1 cellular context compared by ENCODE assay signal in genomic region chr7:20237464-20238267, GRCh38.
TF ChIP-seq lines count a peak whose summit lies in the region.

No MANE protein-coding gene starts in this region.

TF ChIP-seq in K562, 482 proteins besides CTCF, POLR2A, EP300 and RAD21:
- TF ChIP-seq PTBP1 (IDR thresholded peaks at IDR 0.05; ENCODE audit: low read depth, low read length) (no peak), GATA2 (CRISPR knock-in tag; IDR thresholded peaks at IDR 0.05) (no peak), KLF10 (CRISPR knock-in tag; IDR thresholded peaks at IDR 0.05) (no peak), ZBTB5 (IDR thresholded peaks at IDR 0.05) (no peak), TEAD1 (CRISPR knock-in tag; IDR thresholded peaks at IDR 0.05) (no peak), NCOA4 (IDR thresholded peaks at IDR 0.05; ENCODE audit: partially characterized antibody) (no peak), HDAC3 (IDR thresholded peaks at IDR 0.05; ENCODE audit: borderline replicate concordance, partially characterized antibody) (no peak), ZNF75A (CRISPR knock-in tag; IDR thresholded peaks at IDR 0.05) (no peak), TAF15 (IDR thresholded peaks at IDR 0.05; ENCODE audit: low read depth, low read length) (no peak)
- TF ChIP-seq, protein P1, sequence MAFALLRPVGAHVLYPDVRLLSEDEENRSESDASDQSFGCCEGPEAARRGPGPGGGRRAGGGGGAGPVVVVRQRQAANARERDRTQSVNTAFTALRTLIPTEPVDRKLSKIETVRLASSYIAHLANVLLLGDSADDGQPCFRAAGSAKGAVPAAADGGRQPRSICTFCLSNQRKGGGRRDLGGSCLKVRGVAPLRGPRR (CRISPR knock-in tag; IDR thresholded peaks at IDR 0.05), result no peak
